10 cellular contexts compared by ENCODE assay signal in genomic region chr2:239910851-239911629, GRCh38.
DNase-seq lines count a peak whose midpoint lies in the region; ATAC-seq, FAIRE-seq and TF ChIP-seq lines count a peak whose summit lies in the region.
"Had no signal": no experiment of that assay in that cellular context is flagged by ENCODE, and none has a peak within 500 bp of the region (broad histone marks: within the 10 kb centered on the region; RNA-seq: fewer than 3 reads in every experiment).

No MANE protein-coding gene starts in this region.

- H3K4me1 ChIP-seq in foreskin keratinocyte: no peaks in the 10 kb centered on the region
- H3K4me1 ChIP-seq: sigmoid colon had no signal

- no peaks in the 10 kb centered on the region for H3K4me1 Mint-ChIP-seq in progenitor cell of endocrine pancreas (ENCODE audit: low read depth)

- H3K27me3 ChIP-seq in foreskin keratinocyte: no peaks in the 10 kb centered on the region
- H3K27me3 ChIP-seq: sigmoid colon had no signal

- TF ChIP-seq CTCF in foreskin keratinocyte (conservative IDR thresholded peaks at IDR 0.05) (no peak), progenitor cell of endocrine pancreas (IDR thresholded peaks at IDR 0.05; ENCODE audit: unreplicated experiment) (no peak)

- no peaks in the 10 kb centered on the region for H3K27me3 Mint-ChIP-seq in progenitor cell of endocrine pancreas

- no peaks in the 10 kb centered on the region for H3K9me3 Mint-ChIP-seq in progenitor cell of endocrine pancreas (ENCODE audit: low read depth)

- no peaks in the 10 kb centered on the region for H3K36me3 Mint-ChIP-seq in progenitor cell of endocrine pancreas (ENCODE audit: insufficient read depth)

- H3K4me3 Mint-ChIP-seq in progenitor cell of endocrine pancreas (ENCODE audit: low read depth): no peak overlapping the region

- DNase-seq in SKM-1 treated with dmso at 0.1 percent for 144 hours (lab: John Stamatoyannopoulos, UW; ENCODE audit: unreplicated experiment) (peak; percentile 99), foreskin keratinocyte (no peak), progenitor cell of endocrine pancreas (ENCODE audit: low spot score, unreplicated experiment) (no peak), frontal cortex (ENCODE audit: low spot score in 2 of 2) (no peak), kidney glomerular epithelial cell (lab: John Stamatoyannopoulos, UW) (no peak)
- DNase-seq: MM.1S, sigmoid colon had no signal

- FAIRE-seq in frontal cortex (lab: Jason Lieb, UNC): no peak

- ATAC-seq in HG03025 (IDR thresholded peaks at IDR 0.05; ENCODE audit: low FRiP score, unreplicated experiment) (peak; percentile 54), foreskin keratinocyte (peak; percentile 16), HG02973 (IDR thresholded peaks at IDR 0.05; ENCODE audit: unreplicated experiment) (no peak), HG03520 (IDR thresholded peaks at IDR 0.05; ENCODE audit: unreplicated experiment) (no peak)

- no peak overlapping the region for H3K27ac ChIP-seq in foreskin keratinocyte

- peak overlapping the region; percentile 14 for H3K27ac Mint-ChIP-seq in progenitor cell of endocrine pancreas

Comparison
In these comparisons a context has a peak if more than half of its experiments do, and no peak if none do; other contexts are left out.
1. ATAC-seq: peak in HG03025 (single experiment) and foreskin keratinocyte (single experiment); none in HG02973 (single experiment) and HG03520 (single experiment).